ENCODE assay signal across 22 cellular contexts in the genomic region with DNA sequence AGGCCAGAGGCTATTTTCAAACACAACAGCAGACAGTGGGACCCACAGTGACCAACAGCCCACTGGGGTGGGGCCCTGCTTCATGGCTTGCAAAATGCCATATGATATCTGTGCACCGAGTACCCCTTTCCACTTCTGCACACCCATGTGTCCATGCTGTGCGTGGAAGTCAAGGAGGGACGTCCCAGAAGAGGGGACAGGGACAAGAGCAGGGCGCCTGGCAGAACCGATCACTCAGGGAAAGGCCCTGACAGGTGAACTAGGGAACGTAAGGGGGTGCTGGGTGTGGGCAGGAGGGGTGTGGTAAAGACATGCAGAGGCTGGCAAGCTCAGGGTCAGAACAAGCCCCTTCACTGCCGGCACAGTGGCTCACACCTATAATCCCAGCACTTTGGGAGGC. TPM values are rescaled to one million over a fixed set of nuclear protein-coding genes. Genes with fewer than 3 reads are reported as not detected.
A peak's percentile ranks its signal among the peaks of the same experiment; 100 is the strongest.
DNase-seq lines count a peak whose midpoint lies in the region; ATAC-seq lines count a peak whose summit lies in the region.
"Had no signal": no experiment of that assay in that cellular context is flagged by ENCODE, and none has a peak within 500 bp of the region (broad histone marks: within the 10 kb centered on the region; RNA-seq: fewer than 3 reads in every experiment).

No MANE protein-coding gene starts in this region.

- H2BK15ac ChIP-seq in neuronal stem cell (ENCODE audit: low read length), result no peak overlapping the region

- DNase-seq in ecto neural progenitor cell (ENCODE audit: low spot score) (peak; percentile 23), left lobe of liver (ENCODE audit: low spot score) (peak; percentile 35), neuronal stem cell (ENCODE audit: low spot score) (no peak), ureter (ENCODE audit: low spot score) (peak; percentile 28), epidermal melanocyte (ENCODE audit: insufficient read length, low spot score) (no peak), G401 (ENCODE audit: low spot score) (no peak)
- DNase-seq in NK-92 treated with Interleukin-12 subunit alpha and Interleukin-12 subunit beta, amount 100 ng/mL, for 24 hours (lab: John Stamatoyannopoulos, UW), result no peak
- DNase-seq: C1 segment of cervical spinal cord; Calu3; CD4-positive, alpha-beta memory T cell; COR-L47; DMS153; DND-41; GDM1; GM23248; H7; HCEC 1CT had no signal

- no peak overlapping the region for H3K4me3 ChIP-seq in neuronal stem cell (ENCODE audit: low read length in 2 of 2)
- H3K4me3 ChIP-seq: GM12878, GM23248 had no signal

- H3K14ac ChIP-seq in neuronal stem cell (ENCODE audit: low read length), result no peak overlapping the region

- H4K8ac ChIP-seq in neuronal stem cell (ENCODE audit: low read depth, low read length), result no peak overlapping the region

- no peak overlapping the region for H3K9ac ChIP-seq in neuronal stem cell (ENCODE audit: low read depth, low read length, poor library complexity)
- H3K9ac ChIP-seq: GM23248 had no signal

- no peak overlapping the region for H2AFZ ChIP-seq in neuronal stem cell (ENCODE audit: low read length)

- peak overlapping the region; percentile 20 for H2AK5ac ChIP-seq in neuronal stem cell (ENCODE audit: low read depth, low read length)

- no peak overlapping the region for H2BK120ac ChIP-seq in neuronal stem cell (ENCODE audit: low read depth, low read length)

- H3K36me3 ChIP-seq in neuronal stem cell (replicated peaks in 1 of 2; ENCODE audit: control insufficient read depth in 2 of 2, insufficient read depth in 2 of 2, low read length in 2 of 2), result no peaks in the 10 kb centered on the region

- no peak overlapping the region for H3K27ac ChIP-seq in neuronal stem cell (replicated peaks; ENCODE audit: low read length)
- H3K27ac ChIP-seq: GM23248 had no signal

- no peaks in the 10 kb centered on the region for H3K4me1 ChIP-seq in neuronal stem cell (ENCODE audit: control insufficient read depth in 2 of 2, insufficient read depth in 1 of 2, low read depth in 1 of 2, low read length in 2 of 2)

- no peak overlapping the region for H2BK5ac ChIP-seq in neuronal stem cell (ENCODE audit: low read length)

- peak overlapping the region; percentile 71 for H3K18ac ChIP-seq in neuronal stem cell (ENCODE audit: low read length)

- H3K23ac ChIP-seq in neuronal stem cell (ENCODE audit: low read depth, low read length, poor library complexity), result no peak overlapping the region

- WGBS in neuronal stem cell (ENCODE audit: extremely low coverage in 2 of 2, insufficient read length in 2 of 2, insufficient replicate concordance in 1 of 2), 2 donors, result no CpG with 5 or more reads among the region's 7 CpGs

- no peak overlapping the region for H3K4ac ChIP-seq in neuronal stem cell (ENCODE audit: low read length)

- H3K4me2 ChIP-seq in neuronal stem cell (ENCODE audit: insufficient read depth, low read length, poor library complexity, severe bottlenecking), result no peak overlapping the region

- H2BK12ac ChIP-seq in neuronal stem cell (ENCODE audit: low read length), result peak overlapping the region; percentile 91

- H3K27me3 ChIP-seq in neuronal stem cell (ENCODE audit: control insufficient read depth in 3 of 3, insufficient read depth in 3 of 3, low read depth in 1 of 3, low read length in 3 of 3), result peaks cover 0 to 18% (median 0%) of the 10 kb centered on the region in 3 experiments

- H4K91ac ChIP-seq in neuronal stem cell (ENCODE audit: low read depth, low read length, poor library complexity), result no peak overlapping the region

- H3K9me3 ChIP-seq in neuronal stem cell (replicated peaks in 1 of 2; ENCODE audit: control insufficient read depth in 2 of 2, insufficient read depth in 1 of 2, low read depth in 1 of 2, low read length in 2 of 2), result peaks cover 2% of the 10 kb centered on the region in 2 donors

- H3K79me1 ChIP-seq in neuronal stem cell (ENCODE audit: low read depth, low read length), result no peaks in the 10 kb centered on the region

- in situ Hi-C loops in G401 (cut with HindIII; ENCODE audit: low sequenced_read_pairs), result no loop called here

- ATAC-seq in left lobe of liver, result no peak
- ATAC-seq: GM12878 had no signal

RNA-seq across cellular contexts. Expression of gene TTLL11, which starts 7.6 kb away (rescaled TPM):
- total RNA-seq in left lobe of liver (2.8 TPM), ureter (10.9 TPM)
- 2.0 TPM for polyA plus RNA-seq in neuronal stem cell (2013, experiment 1 of 2)
- 1.4 TPM for polyA plus RNA-seq in neuronal stem cell (2013, experiment 2 of 2)
- 3.0 and 7.0 TPM in 2 replicates for total RNA-seq in G401 (2014; rRNA removed; shearing (Covaris generic))

RNA-seq across cellular contexts. Expression of gene NDUFA8, which starts 58.8 kb away (rescaled TPM):
- total RNA-seq in left lobe of liver, result 27.6 TPM
- polyA plus RNA-seq in neuronal stem cell (2013, experiment 1 of 2), result 74.6 TPM
- 76.8 TPM for polyA plus RNA-seq in neuronal stem cell (2013, experiment 2 of 2)
- total RNA-seq in ureter, result 38.1 TPM
- total RNA-seq in G401 (2014; rRNA removed; shearing (Covaris generic)), result 76.1 and 107 TPM in 2 replicates

RNA-seq across cellular contexts. Expression of gene MORN5, which starts 59.0 kb away (rescaled TPM):
- total RNA-seq in left lobe of liver (not detected), ureter (1.4 TPM)
- 0.61 TPM for polyA plus RNA-seq in neuronal stem cell (2013, experiment 1 of 2)
- polyA plus RNA-seq in neuronal stem cell (2013, experiment 2 of 2), result 1.4 TPM
- not detected in 2 replicates for total RNA-seq in G401 (2014; rRNA removed; shearing (Covaris generic))
- total RNA-seq: A172; A673; Calu3; CD4-positive, alpha-beta memory T cell; GM12878; GM23248; H1; H7 had no signal
- polyA plus RNA-seq: BJ; CD4-positive, alpha-beta memory T cell; GM12878; GM23248; H1 had no signal

Comparison
In these comparisons a context has a peak if more than half of its experiments do, and no peak if none do; other contexts are left out.
1. DNase-seq: peak in ecto neural progenitor cell (single experiment), left lobe of liver (single experiment) and ureter (single experiment); none in neuronal stem cell (single experiment), NK-92 treated with Interleukin-12 subunit alpha and Interleukin-12 subunit beta, amount 100 ng/mL, for 24 hours (single experiment), epidermal melanocyte (single experiment) and G401 (single experiment).